In the genomic region with DNA sequence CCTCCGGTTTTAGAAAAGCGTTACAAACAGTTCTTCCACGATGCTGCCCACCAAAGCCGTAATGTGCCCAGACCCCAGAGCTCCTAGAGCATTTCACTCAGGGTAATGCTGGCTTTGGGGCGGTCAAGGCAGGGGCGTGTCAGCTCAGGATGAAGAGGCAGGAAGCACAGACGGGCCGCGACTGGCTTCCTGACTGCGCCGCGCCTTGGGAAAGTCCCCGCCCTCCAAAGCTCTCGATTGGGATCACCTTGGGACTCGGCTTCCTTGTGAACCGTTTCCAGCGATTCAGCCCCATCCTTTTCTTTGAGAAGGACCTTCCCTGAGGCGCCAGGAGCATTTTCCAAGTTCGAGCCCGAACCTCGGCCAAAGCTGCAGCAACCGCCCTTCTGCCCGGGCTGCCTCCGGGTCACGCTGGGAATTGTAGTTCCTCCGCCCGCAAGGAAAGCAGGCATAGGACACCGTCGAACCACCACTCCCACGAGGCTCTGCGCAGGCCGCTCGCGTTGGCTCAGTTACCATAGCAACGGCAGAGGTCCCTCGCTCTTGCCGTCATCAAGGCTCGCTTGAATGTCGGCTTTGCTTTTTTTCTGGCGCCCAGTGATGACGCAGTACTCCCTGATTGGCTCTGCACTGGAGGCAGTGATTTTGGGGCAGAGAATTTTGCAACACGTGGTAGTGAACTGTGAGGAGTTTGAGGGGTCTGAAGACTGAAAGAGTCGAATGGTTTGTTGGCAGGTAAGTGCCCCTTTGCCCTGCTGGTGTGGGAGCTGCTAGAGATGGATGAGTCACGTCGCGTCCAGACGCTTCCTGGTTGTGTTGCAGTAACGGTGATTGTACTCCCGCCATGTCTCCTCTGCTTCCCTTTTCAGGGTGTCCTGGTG, we compare ENCODE assay signal across 1 cellular context.
A peak's percentile ranks its signal among the peaks of the same experiment; 100 is the strongest.
TF ChIP-seq lines count a peak whose summit lies in the region.

A gene with protein sequence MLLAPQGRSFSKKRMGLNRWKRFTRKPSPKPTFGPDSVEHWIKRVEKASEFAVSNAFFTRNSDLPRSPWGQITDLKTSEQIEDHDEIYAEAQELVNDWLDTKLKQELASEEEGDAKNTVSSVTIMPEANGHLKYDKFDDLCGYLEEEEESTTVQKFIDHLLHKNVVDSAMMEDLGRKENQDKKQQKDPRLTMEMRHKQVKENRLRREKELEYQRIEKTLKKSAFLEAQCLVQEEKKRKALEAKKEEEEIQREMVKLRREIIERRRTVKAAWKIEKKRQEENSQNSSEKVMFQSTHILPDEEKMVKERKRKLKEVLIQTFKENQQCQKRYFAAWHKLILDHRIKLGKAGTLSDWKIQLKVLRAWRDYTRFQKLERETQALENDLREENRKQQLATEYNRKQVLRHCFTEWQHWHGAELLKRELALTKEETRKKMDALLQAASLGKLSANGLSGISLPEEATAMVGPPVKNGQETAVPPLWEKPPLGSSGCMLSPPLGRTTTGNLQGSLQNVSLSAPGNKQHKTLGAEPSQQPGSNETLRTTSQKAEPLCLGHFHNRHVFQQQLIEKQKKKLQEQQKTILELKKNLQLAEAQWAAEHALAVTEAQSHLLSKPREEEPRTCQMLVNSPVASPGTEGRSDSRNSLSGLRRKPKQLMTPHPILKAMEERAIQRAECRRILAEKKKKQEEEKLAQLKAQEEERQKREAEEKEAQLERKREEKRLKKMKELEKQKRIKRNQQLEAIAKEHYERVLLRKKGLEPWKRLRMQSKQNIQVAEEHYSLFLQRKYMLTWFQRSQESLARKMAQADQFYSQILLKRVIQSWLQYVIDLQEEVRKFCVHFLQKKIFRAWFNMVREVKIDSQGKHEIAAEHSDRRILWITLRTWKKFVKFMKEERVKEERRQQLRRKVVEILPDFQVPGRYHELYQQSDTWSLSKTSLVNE (minus strand): TSS at position 397 of the 881 bp plus-strand sequence. CDS start 60 bp downstream, at position 337.
A gene (plus strand): TSS at position 608 of the 881 bp plus-strand sequence. CDS start 8,521 bp downstream, outside the sequence.

TF ChIP-seq in GM12878, 131 proteins besides CTCF, POLR2A, EP300 and RAD21 (continued from another document and continues in another):
- TF ChIP-seq, protein P1, sequence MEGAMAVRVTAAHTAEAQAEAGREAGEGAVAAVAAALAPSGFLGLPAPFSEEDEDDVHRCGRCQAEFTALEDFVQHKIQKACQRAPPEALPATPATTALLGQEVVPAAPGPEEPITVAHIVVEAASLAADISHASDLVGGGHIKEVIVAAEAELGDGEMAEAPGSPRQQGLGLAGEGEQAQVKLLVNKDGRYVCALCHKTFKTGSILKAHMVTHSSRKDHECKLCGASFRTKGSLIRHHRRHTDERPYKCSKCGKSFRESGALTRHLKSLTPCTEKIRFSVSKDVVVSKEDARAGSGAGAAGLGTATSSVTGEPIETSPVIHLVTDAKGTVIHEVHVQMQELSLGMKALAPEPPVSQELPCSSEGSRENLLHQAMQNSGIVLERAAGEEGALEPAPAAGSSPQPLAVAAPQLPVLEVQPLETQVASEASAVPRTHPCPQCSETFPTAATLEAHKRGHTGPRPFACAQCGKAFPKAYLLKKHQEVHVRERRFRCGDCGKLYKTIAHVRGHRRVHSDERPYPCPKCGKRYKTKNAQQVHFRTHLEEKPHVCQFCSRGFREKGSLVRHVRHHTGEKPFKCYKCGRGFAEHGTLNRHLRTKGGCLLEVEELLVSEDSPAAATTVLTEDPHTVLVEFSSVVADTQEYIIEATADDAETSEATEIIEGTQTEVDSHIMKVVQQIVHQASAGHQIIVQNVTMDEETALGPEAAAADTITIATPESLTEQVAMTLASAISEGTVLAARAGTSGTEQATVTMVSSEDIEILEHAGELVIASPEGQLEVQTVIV (IDR thresholded peaks at IDR 0.05; ENCODE audit: borderline replicate concordance, partially characterized antibody) = peak; percentile 65
- TF ChIP-seq BHLHE40 (IDR thresholded peaks at IDR 0.05; ENCODE audit: borderline replicate concordance in 1 of 2, low read depth in 2 of 2, low read length in 1 of 2) (peak; percentile 21 to 57; a peak in 1 of 4 replicates), TCF3 (IDR thresholded peaks at IDR 0.05; ENCODE audit: borderline replicate concordance, insufficient read depth, low read depth, low read length) (no peak), MEF2A (IDR thresholded peaks at IDR 0.05; ENCODE audit: insufficient read depth, low read depth, low read length) (no peak), PAX8 (IDR thresholded peaks at IDR 0.05) (no peak), ZNF207 (IDR thresholded peaks at IDR 0.05; ENCODE audit: borderline replicate concordance) (no peak), TCF7 (IDR thresholded peaks at IDR 0.05; ENCODE audit: borderline replicate concordance) (no peak), ETV6 (conservative IDR thresholded peaks at IDR 0.05 in 1 of 2, IDR thresholded peaks at IDR 0.05 in 1 of 2; ENCODE audit: borderline replicate concordance in 1 of 2, low read depth in 1 of 2) (no peak), POLR2AphosphoS2 (IDR thresholded peaks at IDR 0.05; ENCODE audit: low read depth, low read length) (no peak), EGR1 (IDR thresholded peaks at IDR 0.05; ENCODE audit: borderline replicate concordance in 1 of 2, low read depth in 2 of 2, low read length in 2 of 2) (0 out of 3 replicates have a peak, but pooled peaks of 1 of the 2 experiments have one; percentile 12), TARDBP (IDR thresholded peaks at IDR 0.05; ENCODE audit: borderline replicate concordance) (peak; percentile 93; the same call in 1 of the 2 replicates), SREBF2 (IDR thresholded peaks at IDR 0.05; ENCODE audit: low read length) (no peak), ZNF274 (IDR thresholded peaks at IDR 0.05; ENCODE audit: insufficient read depth, insufficient read length) (no peak), BMI1 (IDR thresholded peaks at IDR 0.05; ENCODE audit: borderline replicate concordance) (peak; percentile 100), RCOR1 (conservative IDR thresholded peaks at IDR 0.05; ENCODE audit: low read depth, low read length) (no peak), MYC (IDR thresholded peaks at IDR 0.05; ENCODE audit: insufficient read depth, insufficient read length, insufficient replicate concordance, low read length, severe bottlenecking) (peak; percentile 87), POLR2AphosphoS5 (IDR thresholded peaks at IDR 0.05; ENCODE audit: low read length) (peak; percentile 75), FOS (IDR thresholded peaks at IDR 0.05; ENCODE audit: borderline replicate concordance, extremely low read depth, insufficient read length) (no peak), IKZF2 (IDR thresholded peaks at IDR 0.05) (peak; percentile 28 to 63; a peak in 1 of 4 replicates), NR2F1 (conservative IDR thresholded peaks at IDR 0.05) (no peak; the same call in 1 of the 2 replicates), SIN3A (IDR thresholded peaks at IDR 0.05; ENCODE audit: low read depth, low read length) (peak; percentile 98)
- TF ChIP-seq, protein P2, sequence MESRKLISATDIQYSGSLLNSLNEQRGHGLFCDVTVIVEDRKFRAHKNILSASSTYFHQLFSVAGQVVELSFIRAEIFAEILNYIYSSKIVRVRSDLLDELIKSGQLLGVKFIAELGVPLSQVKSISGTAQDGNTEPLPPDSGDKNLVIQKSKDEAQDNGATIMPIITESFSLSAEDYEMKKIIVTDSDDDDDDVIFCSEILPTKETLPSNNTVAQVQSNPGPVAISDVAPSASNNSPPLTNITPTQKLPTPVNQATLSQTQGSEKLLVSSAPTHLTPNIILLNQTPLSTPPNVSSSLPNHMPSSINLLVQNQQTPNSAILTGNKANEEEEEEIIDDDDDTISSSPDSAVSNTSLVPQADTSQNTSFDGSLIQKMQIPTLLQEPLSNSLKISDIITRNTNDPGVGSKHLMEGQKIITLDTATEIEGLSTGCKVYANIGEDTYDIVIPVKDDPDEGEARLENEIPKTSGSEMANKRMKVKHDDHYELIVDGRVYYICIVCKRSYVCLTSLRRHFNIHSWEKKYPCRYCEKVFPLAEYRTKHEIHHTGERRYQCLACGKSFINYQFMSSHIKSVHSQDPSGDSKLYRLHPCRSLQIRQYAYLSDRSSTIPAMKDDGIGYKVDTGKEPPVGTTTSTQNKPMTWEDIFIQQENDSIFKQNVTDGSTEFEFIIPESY (IDR thresholded peaks at IDR 0.05) = no peak
- TF ChIP-seq, protein P3, sequence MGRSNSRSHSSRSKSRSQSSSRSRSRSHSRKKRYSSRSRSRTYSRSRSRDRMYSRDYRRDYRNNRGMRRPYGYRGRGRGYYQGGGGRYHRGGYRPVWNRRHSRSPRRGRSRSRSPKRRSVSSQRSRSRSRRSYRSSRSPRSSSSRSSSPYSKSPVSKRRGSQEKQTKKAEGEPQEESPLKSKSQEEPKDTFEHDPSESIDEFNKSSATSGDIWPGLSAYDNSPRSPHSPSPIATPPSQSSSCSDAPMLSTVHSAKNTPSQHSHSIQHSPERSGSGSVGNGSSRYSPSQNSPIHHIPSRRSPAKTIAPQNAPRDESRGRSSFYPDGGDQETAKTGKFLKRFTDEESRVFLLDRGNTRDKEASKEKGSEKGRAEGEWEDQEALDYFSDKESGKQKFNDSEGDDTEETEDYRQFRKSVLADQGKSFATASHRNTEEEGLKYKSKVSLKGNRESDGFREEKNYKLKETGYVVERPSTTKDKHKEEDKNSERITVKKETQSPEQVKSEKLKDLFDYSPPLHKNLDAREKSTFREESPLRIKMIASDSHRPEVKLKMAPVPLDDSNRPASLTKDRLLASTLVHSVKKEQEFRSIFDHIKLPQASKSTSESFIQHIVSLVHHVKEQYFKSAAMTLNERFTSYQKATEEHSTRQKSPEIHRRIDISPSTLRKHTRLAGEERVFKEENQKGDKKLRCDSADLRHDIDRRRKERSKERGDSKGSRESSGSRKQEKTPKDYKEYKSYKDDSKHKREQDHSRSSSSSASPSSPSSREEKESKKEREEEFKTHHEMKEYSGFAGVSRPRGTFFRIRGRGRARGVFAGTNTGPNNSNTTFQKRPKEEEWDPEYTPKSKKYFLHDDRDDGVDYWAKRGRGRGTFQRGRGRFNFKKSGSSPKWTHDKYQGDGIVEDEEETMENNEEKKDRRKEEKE (IDR thresholded peaks at IDR 0.05) = no peak
- TF ChIP-seq, protein P4, sequence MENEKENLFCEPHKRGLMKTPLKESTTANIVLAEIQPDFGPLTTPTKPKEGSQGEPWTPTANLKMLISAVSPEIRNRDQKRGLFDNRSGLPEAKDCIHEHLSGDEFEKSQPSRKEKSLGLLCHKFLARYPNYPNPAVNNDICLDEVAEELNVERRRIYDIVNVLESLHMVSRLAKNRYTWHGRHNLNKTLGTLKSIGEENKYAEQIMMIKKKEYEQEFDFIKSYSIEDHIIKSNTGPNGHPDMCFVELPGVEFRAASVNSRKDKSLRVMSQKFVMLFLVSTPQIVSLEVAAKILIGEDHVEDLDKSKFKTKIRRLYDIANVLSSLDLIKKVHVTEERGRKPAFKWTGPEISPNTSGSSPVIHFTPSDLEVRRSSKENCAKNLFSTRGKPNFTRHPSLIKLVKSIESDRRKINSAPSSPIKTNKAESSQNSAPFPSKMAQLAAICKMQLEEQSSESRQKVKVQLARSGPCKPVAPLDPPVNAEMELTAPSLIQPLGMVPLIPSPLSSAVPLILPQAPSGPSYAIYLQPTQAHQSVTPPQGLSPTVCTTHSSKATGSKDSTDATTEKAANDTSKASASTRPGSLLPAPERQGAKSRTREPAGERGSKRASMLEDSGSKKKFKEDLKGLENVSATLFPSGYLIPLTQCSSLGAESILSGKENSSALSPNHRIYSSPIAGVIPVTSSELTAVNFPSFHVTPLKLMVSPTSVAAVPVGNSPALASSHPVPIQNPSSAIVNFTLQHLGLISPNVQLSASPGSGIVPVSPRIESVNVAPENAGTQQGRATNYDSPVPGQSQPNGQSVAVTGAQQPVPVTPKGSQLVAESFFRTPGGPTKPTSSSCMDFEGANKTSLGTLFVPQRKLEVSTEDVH (IDR thresholded peaks at IDR 0.05; ENCODE audit: low read depth, partially characterized antibody) = peak; percentile 85
- TF ChIP-seq, protein P5, sequence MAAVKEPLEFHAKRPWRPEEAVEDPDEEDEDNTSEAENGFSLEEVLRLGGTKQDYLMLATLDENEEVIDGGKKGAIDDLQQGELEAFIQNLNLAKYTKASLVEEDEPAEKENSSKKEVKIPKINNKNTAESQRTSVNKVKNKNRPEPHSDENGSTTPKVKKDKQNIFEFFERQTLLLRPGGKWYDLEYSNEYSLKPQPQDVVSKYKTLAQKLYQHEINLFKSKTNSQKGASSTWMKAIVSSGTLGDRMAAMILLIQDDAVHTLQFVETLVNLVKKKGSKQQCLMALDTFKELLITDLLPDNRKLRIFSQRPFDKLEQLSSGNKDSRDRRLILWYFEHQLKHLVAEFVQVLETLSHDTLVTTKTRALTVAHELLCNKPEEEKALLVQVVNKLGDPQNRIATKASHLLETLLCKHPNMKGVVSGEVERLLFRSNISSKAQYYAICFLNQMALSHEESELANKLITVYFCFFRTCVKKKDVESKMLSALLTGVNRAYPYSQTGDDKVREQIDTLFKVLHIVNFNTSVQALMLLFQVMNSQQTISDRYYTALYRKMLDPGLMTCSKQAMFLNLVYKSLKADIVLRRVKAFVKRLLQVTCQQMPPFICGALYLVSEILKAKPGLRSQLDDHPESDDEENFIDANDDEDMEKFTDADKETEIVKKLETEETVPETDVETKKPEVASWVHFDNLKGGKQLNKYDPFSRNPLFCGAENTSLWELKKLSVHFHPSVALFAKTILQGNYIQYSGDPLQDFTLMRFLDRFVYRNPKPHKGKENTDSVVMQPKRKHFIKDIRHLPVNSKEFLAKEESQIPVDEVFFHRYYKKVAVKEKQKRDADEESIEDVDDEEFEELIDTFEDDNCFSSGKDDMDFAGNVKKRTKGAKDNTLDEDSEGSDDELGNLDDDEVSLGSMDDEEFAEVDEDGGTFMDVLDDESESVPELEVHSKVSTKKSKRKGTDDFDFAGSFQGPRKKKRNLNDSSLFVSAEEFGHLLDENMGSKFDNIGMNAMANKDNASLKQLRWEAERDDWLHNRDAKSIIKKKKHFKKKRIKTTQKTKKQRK (IDR thresholded peaks at IDR 0.05; ENCODE audit: low read depth, low read length) = no peak
- TF ChIP-seq, protein P6, sequence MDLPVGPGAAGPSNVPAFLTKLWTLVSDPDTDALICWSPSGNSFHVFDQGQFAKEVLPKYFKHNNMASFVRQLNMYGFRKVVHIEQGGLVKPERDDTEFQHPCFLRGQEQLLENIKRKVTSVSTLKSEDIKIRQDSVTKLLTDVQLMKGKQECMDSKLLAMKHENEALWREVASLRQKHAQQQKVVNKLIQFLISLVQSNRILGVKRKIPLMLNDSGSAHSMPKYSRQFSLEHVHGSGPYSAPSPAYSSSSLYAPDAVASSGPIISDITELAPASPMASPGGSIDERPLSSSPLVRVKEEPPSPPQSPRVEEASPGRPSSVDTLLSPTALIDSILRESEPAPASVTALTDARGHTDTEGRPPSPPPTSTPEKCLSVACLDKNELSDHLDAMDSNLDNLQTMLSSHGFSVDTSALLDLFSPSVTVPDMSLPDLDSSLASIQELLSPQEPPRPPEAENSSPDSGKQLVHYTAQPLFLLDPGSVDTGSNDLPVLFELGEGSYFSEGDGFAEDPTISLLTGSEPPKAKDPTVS (IDR thresholded peaks at IDR 0.05; ENCODE audit: low read depth, low read length) = no peak
- TF ChIP-seq, protein P7, sequence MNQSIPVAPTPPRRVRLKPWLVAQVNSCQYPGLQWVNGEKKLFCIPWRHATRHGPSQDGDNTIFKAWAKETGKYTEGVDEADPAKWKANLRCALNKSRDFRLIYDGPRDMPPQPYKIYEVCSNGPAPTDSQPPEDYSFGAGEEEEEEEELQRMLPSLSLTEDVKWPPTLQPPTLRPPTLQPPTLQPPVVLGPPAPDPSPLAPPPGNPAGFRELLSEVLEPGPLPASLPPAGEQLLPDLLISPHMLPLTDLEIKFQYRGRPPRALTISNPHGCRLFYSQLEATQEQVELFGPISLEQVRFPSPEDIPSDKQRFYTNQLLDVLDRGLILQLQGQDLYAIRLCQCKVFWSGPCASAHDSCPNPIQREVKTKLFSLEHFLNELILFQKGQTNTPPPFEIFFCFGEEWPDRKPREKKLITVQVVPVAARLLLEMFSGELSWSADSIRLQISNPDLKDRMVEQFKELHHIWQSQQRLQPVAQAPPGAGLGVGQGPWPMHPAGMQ (IDR thresholded peaks at IDR 0.05; ENCODE audit: borderline replicate concordance) = no peak
